12 cellular contexts compared by ENCODE assay signal in the genomic region with DNA sequence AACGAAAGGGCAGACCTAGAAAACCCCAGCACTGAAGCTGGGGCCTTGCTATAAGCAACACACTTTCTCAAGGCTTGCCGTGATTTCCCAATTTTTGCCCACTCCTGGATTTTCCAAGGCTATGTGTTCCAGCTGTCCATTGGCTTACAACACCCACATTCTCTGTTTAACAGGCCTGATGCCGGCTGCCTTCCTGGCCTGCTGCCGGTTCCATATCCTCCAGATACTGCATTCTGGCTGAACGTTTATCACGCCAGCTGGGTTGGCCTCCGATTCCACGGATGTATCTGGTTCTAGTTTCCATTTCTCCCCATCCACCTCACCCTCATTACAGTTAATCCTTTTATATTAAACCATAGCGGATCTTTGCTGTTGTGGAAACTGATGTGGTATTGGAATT. TPM values are rescaled to one million over a fixed set of nuclear protein-coding genes. Genes with fewer than 3 reads are reported as not detected.
DNase-seq lines count a peak whose midpoint lies in the region; ATAC-seq and TF ChIP-seq lines count a peak whose summit lies in the region.
"Had no signal": no experiment of that assay in that cellular context is flagged by ENCODE, and none has a peak within 500 bp of the region (broad histone marks: within the 10 kb centered on the region; RNA-seq: fewer than 3 reads in every experiment).

No MANE protein-coding gene starts in this region.

- 70 to 76% methylated on average over 9 of the region's 9 CpGs for WGBS in thyroid gland, 2 donors

- H3K9me3 ChIP-seq in lower lobe of right lung (no peaks in the 10 kb centered on the region), thyroid gland (no peaks in the 10 kb centered on the region)
- H3K9me3 ChIP-seq: right lobe of liver had no signal

- H3K36me3 ChIP-seq in lower lobe of right lung (no peaks in the 10 kb centered on the region), thyroid gland (no peaks in the 10 kb centered on the region)
- H3K36me3 ChIP-seq: right lobe of liver had no signal

- ATAC-seq in lower lobe of right lung (no peak), HG02970 (IDR thresholded peaks at IDR 0.05; ENCODE audit: low FRiP score, unreplicated experiment) (no peak), HG02763 (IDR thresholded peaks at IDR 0.05; ENCODE audit: unreplicated experiment) (no peak)
- ATAC-seq: right lobe of liver; stimulated activated naive B cell treated with anti-CD40 and anti-IgM and Interleukin-4, amounts not matched to agents 10 μg/mL and 1 μg/mL and 100 μg/mL, for 72 hours had no signal

- DNase-seq in HCEC 1CT (peak; percentile 79), coronary artery (ENCODE audit: low spot score) (no peak), lower lobe of right lung (no peak), thyroid gland (no peak), SIG-M5 treated with dmso at 0.1 percent for 504 hours (lab: John Stamatoyannopoulos, UW; ENCODE audit: unreplicated experiment) (no peak)
- DNase-seq in activated T-cell treated with anti-CD3 and anti-CD28 coated beads, Interleukin-2, amount 50 U/mL, for 1 hour, result no peak
- DNase-seq: GF-D8; stimulated activated naive B cell treated with anti-CD40 and anti-IgM and Interleukin-4, amounts not matched to agents 10 μg/mL and 1 μg/mL and 100 μg/mL, for 72 hours had no signal

- no peak for TF ChIP-seq CTCF in coronary artery (IDR thresholded peaks at IDR 0.05)
- TF ChIP-seq CTCF in lower lobe of right lung (IDR thresholded peaks at IDR 0.05), result no peak
- no peak for TF ChIP-seq CTCF in thyroid gland (IDR thresholded peaks at IDR 0.05)

- H3K4me1 ChIP-seq in lower lobe of right lung (peaks cover 38% of the 10 kb centered on the region), thyroid gland (peaks cover 17 to 25% of the 10 kb centered on the region in 2 donors)

- H3K4me3 ChIP-seq in coronary artery (no peak overlapping the region), lower lobe of right lung (no peak overlapping the region), thyroid gland (replicated peaks in 1 of 3) (no peak overlapping the region)
- H3K4me3 ChIP-seq: right lobe of liver had no signal

- intact Hi-C loops in lower lobe of right lung (cut with DNase I), result no loop called here
- intact Hi-C loops in thyroid gland (cut with DNase I), result loop anchor here (5.0 kb wide), 1 partner anchor 67 kb away; no protein-coding TSS in a partner anchor

- H3K27ac ChIP-seq in coronary artery (peak overlapping the region; percentile 72 to 91), lower lobe of right lung (peak overlapping the region; percentile 94), thyroid gland (peak overlapping the region in 2 of 3 donors; percentile 45 to 46)
- H3K27ac ChIP-seq: KMS-11 had no signal

- no peak for TF ChIP-seq POLR2A in thyroid gland (IDR thresholded peaks at IDR 0.05)

- no peaks in the 10 kb centered on the region for H3K27me3 ChIP-seq in lower lobe of right lung (ENCODE audit: low read depth)
- H3K27me3 ChIP-seq in thyroid gland, result no peaks in the 10 kb centered on the region
- H3K27me3 ChIP-seq: right lobe of liver had no signal

RNA-seq across cellular contexts. Expression of a gene that starts 1.9 kb away (rescaled TPM):
- total RNA-seq in lower lobe of right lung, result 49.9 TPM
- 10 to 100 TPM; 43.8 to 78.5 (median 69.7) TPM for total RNA-seq in thyroid gland
